In the genomic region with DNA sequence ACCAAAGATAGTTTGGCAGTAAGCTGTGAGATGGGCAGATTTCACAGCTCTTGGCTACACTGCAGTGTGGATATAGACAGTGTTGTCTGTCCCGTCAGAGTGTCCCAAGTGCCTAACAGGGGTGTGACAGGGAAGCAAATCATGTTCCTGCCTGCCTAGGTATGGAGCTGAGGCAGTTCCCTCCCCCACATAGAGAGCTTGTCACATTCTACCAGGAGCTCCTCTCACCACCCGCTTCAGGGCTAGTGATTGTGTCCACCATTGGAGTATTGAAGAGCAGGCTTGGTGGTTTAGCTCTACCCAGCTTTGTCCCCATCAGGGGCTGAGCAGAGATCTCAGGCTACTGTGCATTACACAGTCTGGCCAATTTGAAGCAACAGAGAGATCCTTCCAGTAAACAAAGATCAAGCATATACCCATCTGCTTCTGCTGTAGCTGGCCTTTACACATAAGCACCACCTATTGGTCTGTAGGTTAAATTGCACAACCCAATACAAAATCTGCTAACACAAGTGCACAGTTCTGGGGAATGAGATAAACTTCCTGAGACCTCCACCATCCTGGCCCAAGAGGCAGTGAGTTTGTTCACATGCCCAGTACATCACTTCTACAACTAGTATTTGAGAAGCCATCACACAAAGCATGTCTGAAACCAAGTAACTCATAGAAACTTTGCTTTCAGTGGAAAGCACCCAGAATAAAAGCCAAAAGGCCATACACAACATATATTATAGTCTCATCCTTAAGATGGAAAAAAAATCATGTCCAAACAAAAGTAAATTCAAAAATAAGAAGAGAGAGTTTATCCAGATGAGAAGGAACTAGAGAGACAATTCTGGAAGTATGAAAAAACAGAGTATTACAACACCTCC, we compare ENCODE assay signal across 8 cellular contexts.
DNase-seq lines count a peak whose midpoint lies in the region; ATAC-seq, FAIRE-seq and TF ChIP-seq lines count a peak whose summit lies in the region.

No MANE protein-coding gene starts in this region.

- H3K27me3 ChIP-seq in small intestine (ENCODE audit: control insufficient read depth in 2 of 2, insufficient read depth in 2 of 2, low read length in 2 of 2) = no peaks in the 10 kb centered on the region

- H3K4me3 ChIP-seq in GM12864 (ENCODE audit: low read depth, low read length) = no peak overlapping the region
- no peak overlapping the region for H3K4me3 ChIP-seq in fibroblast of mammary gland (ENCODE audit: control insufficient read depth, low read depth, low read length)
- no peak overlapping the region for H3K4me3 ChIP-seq in small intestine (ENCODE audit: low read depth in 1 of 2, low read length in 2 of 2)

- no peaks in the 10 kb centered on the region for H3K4me1 ChIP-seq in small intestine (ENCODE audit: control insufficient read depth in 2 of 2, insufficient read depth in 1 of 2, low read depth in 1 of 2, low read length in 1 of 2)

- H3K9me3 ChIP-seq in small intestine (ENCODE audit: control insufficient read depth, low read depth) = no peaks in the 10 kb centered on the region

- TF ChIP-seq CTCF in GM12864 (IDR thresholded peaks at IDR 0.05; ENCODE audit: low read depth, low read length, missing control alignments) (peak; percentile 73), fibroblast of mammary gland (conservative IDR thresholded peaks at IDR 0.05; ENCODE audit: control insufficient read depth, insufficient read depth, low read depth, low read length) (peak; percentile 66)

- H3K27ac ChIP-seq in small intestine (ENCODE audit: low read depth in 1 of 2, low read length in 1 of 2) = peak overlapping the region in 1 of 2 donors; percentile 13

- 95 to 98% (median 98%) methylated on average over 2 of the region's 2 CpGs for WGBS in small intestine, 3 donors

- ATAC-seq in HG03135 (IDR thresholded peaks at IDR 0.05; ENCODE audit: unreplicated experiment) = peak; percentile 57

- FAIRE-seq in small intestine (lab: Jason Lieb, UNC) = no peak

- H3K36me3 ChIP-seq in small intestine (ENCODE audit: control insufficient read depth in 2 of 2, insufficient read depth in 2 of 2, low read length in 2 of 2) = no peaks in the 10 kb centered on the region

- DNase-seq in AG08395 (ENCODE audit: low spot score) (peak; percentile 27), GM12864 (ENCODE audit: low read depth) (peak; percentile 22), RPMI7951 (ENCODE audit: low read depth) (peak; percentile 16), fibroblast of mammary gland (ENCODE audit: low read depth) (peak; percentile 56), small intestine (peak; percentile 38), UCSD-AML1 (lab: John Stamatoyannopoulos, UW; ENCODE audit: unreplicated experiment) (no peak)
- no peak for DNase-seq in activated effector memory CD4-positive, alpha-beta T cell treated with anti-CD3 and anti-CD28 coated beads, Interleukin-2, amount 50 U/mL, for 16 hours

Comparison
In these comparisons a context has a peak if more than half of its experiments do, and no peak if none do; other contexts are left out.
1. DNase-seq: peak in AG08395 (single experiment), GM12864 (single experiment), RPMI7951 (single experiment), fibroblast of mammary gland (single experiment) and small intestine (single experiment); none in activated effector memory CD4-positive, alpha-beta T cell treated with anti-CD3 and anti-CD28 coated beads, Interleukin-2, amount 50 U/mL, for 16 hours (single experiment) and UCSD-AML1 (single experiment).